1 cellular context compared by ENCODE assay signal in the genomic region with DNA sequence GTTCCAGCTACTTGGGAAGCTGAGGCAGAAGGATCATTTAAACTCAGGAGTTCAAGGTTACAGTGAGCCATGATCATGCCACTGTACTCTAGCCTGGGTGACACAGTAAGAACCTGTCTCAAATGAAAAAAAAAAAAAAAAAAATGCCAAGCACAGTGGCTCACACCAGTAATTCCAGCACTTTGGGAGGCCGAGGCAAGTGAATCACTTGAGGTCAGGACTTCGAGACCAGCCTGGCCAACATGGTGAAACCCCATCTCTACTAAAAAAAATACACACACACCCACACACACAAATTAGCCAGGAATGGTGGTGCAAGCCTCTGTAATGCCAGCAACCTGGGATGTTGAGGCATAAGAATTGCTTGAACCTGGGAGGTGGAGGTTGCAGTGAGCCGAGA.
TF ChIP-seq lines count a peak whose summit lies in the region.

No MANE protein-coding gene starts in this region.

TF ChIP-seq in IMR-90, 13 proteins besides CTCF, POLR2A, EP300 and RAD21:
- TF ChIP-seq CEBPB (IDR thresholded peaks at IDR 0.05; ENCODE audit: low read depth, low read length): peak; percentile 30; the same call in 1 of the 2 replicates
